Comparison of ENCODE assay signal across 12 cellular contexts in the genomic region with DNA sequence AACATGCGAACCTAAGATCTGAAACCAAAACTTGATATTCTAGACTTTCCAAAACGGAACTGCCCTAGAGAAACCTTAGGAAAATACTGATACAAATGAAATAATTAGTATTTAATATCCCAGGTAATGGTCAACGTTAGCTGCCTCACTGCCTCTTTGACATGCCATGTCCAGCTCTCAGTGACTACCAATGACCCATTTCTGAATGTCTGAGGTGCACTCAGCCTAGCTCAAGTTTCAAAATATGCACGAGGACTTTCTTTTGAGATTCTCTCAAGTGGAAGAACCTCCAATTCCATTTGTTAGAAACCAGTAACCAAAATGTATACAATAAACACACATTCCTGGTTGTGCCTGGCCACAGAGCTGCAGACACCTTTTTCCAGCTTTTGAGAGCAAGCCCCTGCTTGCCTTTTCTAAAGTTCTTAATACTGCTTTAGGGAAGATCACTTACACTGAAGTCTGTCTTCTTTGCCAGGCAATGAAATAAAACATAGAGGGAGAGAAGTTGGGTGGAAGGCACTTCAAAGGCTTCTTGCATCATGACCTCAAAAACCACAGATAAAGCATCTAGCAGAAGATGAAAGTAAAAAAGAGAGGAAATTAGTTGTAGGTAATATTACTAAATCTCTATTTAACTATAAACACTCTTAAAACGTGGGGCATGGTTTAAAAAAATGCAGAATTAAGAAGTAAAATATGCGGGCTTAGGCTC.
A peak's percentile ranks its signal among the peaks of the same experiment; 100 is the strongest.
DNase-seq lines count a peak whose midpoint lies in the region; ATAC-seq and TF ChIP-seq lines count a peak whose summit lies in the region.
"Had no signal": no experiment of that assay in that cellular context is flagged by ENCODE, and none has a peak within 500 bp of the region (broad histone marks: within the 10 kb centered on the region; RNA-seq: fewer than 3 reads in every experiment).

No MANE protein-coding gene starts in this region.

- DNase-seq in OCI-LY7 (ENCODE audit: low spot score) (no peak), ovary (no peak), NCI-H82 treated with DMSO at 0.1 percent for 48 hours (lab: John Stamatoyannopoulos, UW; ENCODE audit: unreplicated experiment) (no peak), HuH-7 (ENCODE audit: low spot score) (no peak)
- peak; percentile 7 to 26 (median 20) for DNase-seq in effector memory CD8-positive, alpha-beta T cell
- DNase-seq: PC-3; stimulated activated CD4-positive, alpha-beta T cell treated with anti-CD3 and anti-CD28 coated beads, Interleukin-2, amount 100 ng/mL, for 24 hours had no signal

- H4K20me1 ChIP-seq in BLaER1 treated with 17β-estradiol and CSF1 and Interleukin-3, amounts not matched to agents 10 nM and 100 nM, result peaks cover 0 to 13% (median 0%) of the 10 kb centered on the region in 11 experiments; a peak in 4 of 22 replicates
- no peaks in the 10 kb centered on the region for H4K20me1 ChIP-seq in OCI-LY7 (ENCODE audit: insufficient read depth, low read length)

- peak overlapping the region in 1 of 11 experiments; percentile 75; a peak in 1 of 22 replicates for H3K27ac ChIP-seq in BLaER1 treated with 17β-estradiol and CSF1 and Interleukin-3, amounts not matched to agents 10 nM and 100 nM
- H3K27ac ChIP-seq in OCI-LY7 (ENCODE audit: low read depth, low read length, poor library complexity, severe bottlenecking) (no peak overlapping the region), ovary (no peak overlapping the region)
- H3K27ac ChIP-seq: hepatocyte had no signal

- H3K4me3 Mint-ChIP-seq in effector memory CD8-positive, alpha-beta T cell, result peak overlapping the region; percentile 61 to 66
- H3K4me3 Mint-ChIP-seq: CD14-positive monocyte had no signal

- H3K4me1 ChIP-seq in BLaER1 treated with 17β-estradiol and CSF1 and Interleukin-3, amounts not matched to agents 10 nM and 100 nM, result peaks cover 14 to 36% (median 22%) of the 10 kb centered on the region in 10 experiments
- H3K4me1 ChIP-seq in OCI-LY7 (ENCODE audit: insufficient read depth, low read length, poor library complexity, severe bottlenecking), result peaks cover 21% of the 10 kb centered on the region
- no peaks in the 10 kb centered on the region for H3K4me1 ChIP-seq in ovary (ENCODE audit: insufficient read depth)

- peak overlapping the region; percentile 30 to 86 for H3K27ac Mint-ChIP-seq in effector memory CD8-positive, alpha-beta T cell

- TF ChIP-seq CTCF in OCI-LY7 (conservative IDR thresholded peaks at IDR 0.05; ENCODE audit: low read length) (no peak), ovary (IDR thresholded peaks at IDR 0.05) (no peak)

- H3K4me3 ChIP-seq in BLaER1 treated with 17β-estradiol and CSF1 and Interleukin-3, amounts not matched to agents 10 nM and 100 nM, result no peak overlapping the region
- H3K4me3 ChIP-seq in OCI-LY7 (ENCODE audit: low read depth, low read length, poor library complexity, severe bottlenecking), result no peak overlapping the region
- no peak overlapping the region for H3K4me3 ChIP-seq in ovary
- H3K4me3 ChIP-seq: hepatocyte had no signal

- no peaks in the 10 kb centered on the region for H3K9me3 Mint-ChIP-seq in effector memory CD8-positive, alpha-beta T cell
- H3K9me3 Mint-ChIP-seq: CD14-positive monocyte had no signal

- BruUV-seq in OCI-LY7 (replicated peaks; lab: Mats Ljungman, UMichigan), result no TSS peak

- no peak overlapping the region for H3K9ac ChIP-seq in BLaER1 treated with 17β-estradiol and CSF1 and Interleukin-3, amounts not matched to agents 10 nM and 100 nM

- no peaks in the 10 kb centered on the region for H3K9me2 ChIP-seq in OCI-LY7 (ENCODE audit: insufficient read depth, low read length)

- peaks cover 13% of the 10 kb centered on the region for H3K36me3 Mint-ChIP-seq in effector memory CD8-positive, alpha-beta T cell (ENCODE audit: insufficient read depth)

- no peaks in the 10 kb centered on the region for H3K27me3 Mint-ChIP-seq in effector memory CD8-positive, alpha-beta T cell

- H2AFZ ChIP-seq in OCI-LY7 (ENCODE audit: low read length), result no peak overlapping the region
- H2AFZ ChIP-seq: hepatocyte had no signal

- 72 to 78% (median 75%) methylated on average over 6 of the region's 6 CpGs for WGBS in ovary, 3 donors

- no peaks in the 10 kb centered on the region for H3K27me3 ChIP-seq in BLaER1 treated with 17β-estradiol and CSF1 and Interleukin-3, amounts not matched to agents 10 nM and 100 nM
- no peaks in the 10 kb centered on the region for H3K27me3 ChIP-seq in ovary
- H3K27me3 ChIP-seq: hepatocyte had no signal

- ATAC-seq in GM19395 (IDR thresholded peaks at IDR 0.05; ENCODE audit: unreplicated experiment), result peak; percentile 47
- ATAC-seq in effector memory CD8-positive, alpha-beta T cell (replicated peaks), result peak; percentile 40
- ATAC-seq in GM21576 (IDR thresholded peaks at IDR 0.05; ENCODE audit: unreplicated experiment), result no peak
- ATAC-seq: PC-3 had no signal

- H3K4me1 Mint-ChIP-seq in effector memory CD8-positive, alpha-beta T cell (ENCODE audit: low read depth in 2 of 2), result peaks cover 23 to 46% of the 10 kb centered on the region in 2 donors

- peak overlapping the region in 8 of 11 experiments; percentile 8 to 43 (median 23); a peak in 14 of 22 replicates for H3K4me2 ChIP-seq in BLaER1 treated with 17β-estradiol and CSF1 and Interleukin-3, amounts not matched to agents 10 nM and 100 nM
- peak overlapping the region; percentile 9; the same call in 1 of the 2 replicates for H3K4me2 ChIP-seq in OCI-LY7 (ENCODE audit: low read length)
- H3K4me2 ChIP-seq: hepatocyte had no signal

- CTCF ChIA-PET in OCI-LY7 (lab: Charles Lee; ENCODE audit: unreplicated experiment), result no interaction called here

- no peaks in the 10 kb centered on the region for H3K9me3 ChIP-seq in BLaER1 treated with 17β-estradiol and CSF1 and Interleukin-3, amounts not matched to agents 10 nM and 100 nM (replicated peaks in 1 of 11)
- H3K9me3 ChIP-seq in OCI-LY7 (ENCODE audit: low read length) (no peaks in the 10 kb centered on the region), ovary (no peaks in the 10 kb centered on the region)

- intact Hi-C loops in OCI-LY7 (cut with micrococcal nuclease; ENCODE audit: unreplicated experiment) (loop anchor here (5.0 kb wide), 1 partner anchor 75 kb away; no protein-coding TSS in a partner anchor), ovary (cut with DNase I) (no loop called here)

- H3K36me3 ChIP-seq in BLaER1 treated with 17β-estradiol and CSF1 and Interleukin-3, amounts not matched to agents 10 nM and 100 nM, result peaks cover 64 to 92% (median 82%) of the 10 kb centered on the region in 11 experiments
- H3K36me3 ChIP-seq in OCI-LY7 (ENCODE audit: insufficient read depth, low read length) (peaks cover 95% of the 10 kb centered on the region), ovary (no peaks in the 10 kb centered on the region)

- no peak for TF ChIP-seq EP300 in ovary (IDR thresholded peaks at IDR 0.05)

- POLR2A ChIA-PET in OCI-LY7 (lab: Charles Lee), result interaction anchor here (1.3 kb wide), 1 partner anchor 19 kb away, joined by 3 read pairs; no protein-coding TSS in a partner anchor

- no peaks in the 10 kb centered on the region for H3K79me2 ChIP-seq in OCI-LY7 (ENCODE audit: insufficient read depth, low read depth, low read length)
- H3K79me2 ChIP-seq: hepatocyte had no signal

- no peak for TF ChIP-seq POLR2A in ovary (IDR thresholded peaks at IDR 0.05)

Comparison
In these comparisons a context has a peak if more than half of its experiments do, and no peak if none do; other contexts are left out.
1. DNase-seq: peak in effector memory CD8-positive, alpha-beta T cell (3 of 3); none in OCI-LY7 (single experiment), ovary (0 of 5), NCI-H82 treated with DMSO at 0.1 percent for 48 hours (single experiment) and HuH-7 (single experiment).